ENCODE assay signal across 1 cellular context in genomic region chr2:121696410-121696930, GRCh38.
TF ChIP-seq lines count a peak whose summit lies in the region.

No MANE protein-coding gene starts in this region.

TF ChIP-seq in GM23338, 12 proteins besides CTCF, POLR2A, EP300 and RAD21 (continued from another document):
- TF ChIP-seq EZH2 (IDR thresholded peaks at IDR 0.05; ENCODE audit: low read depth, unreplicated experiment) (no peak), ZNF331 (CRISPR knock-in tag; IDR thresholded peaks at IDR 0.05; ENCODE audit: low read depth) (no peak), STAT1 (IDR thresholded peaks at IDR 0.05; ENCODE audit: unreplicated experiment) (no peak), CREB1 (CRISPR knock-in tag; IDR thresholded peaks at IDR 0.05; ENCODE audit: low read depth) (no peak), REST (IDR thresholded peaks at IDR 0.05; ENCODE audit: unreplicated experiment) (no peak), ZNF114 (CRISPR knock-in tag; IDR thresholded peaks at IDR 0.05) (no peak), POLR2AphosphoS5 (IDR thresholded peaks at IDR 0.05; ENCODE audit: low read depth) (no peak), ZNF462 (CRISPR knock-in tag; IDR thresholded peaks at IDR 0.05) (no peak), NANOG (IDR thresholded peaks at IDR 0.05; ENCODE audit: borderline replicate concordance) (no peak)
TF ChIP-seq in GM23338: peak in this region for 0.
